ENCODE assay signal across 8 cellular contexts in the genomic region with DNA sequence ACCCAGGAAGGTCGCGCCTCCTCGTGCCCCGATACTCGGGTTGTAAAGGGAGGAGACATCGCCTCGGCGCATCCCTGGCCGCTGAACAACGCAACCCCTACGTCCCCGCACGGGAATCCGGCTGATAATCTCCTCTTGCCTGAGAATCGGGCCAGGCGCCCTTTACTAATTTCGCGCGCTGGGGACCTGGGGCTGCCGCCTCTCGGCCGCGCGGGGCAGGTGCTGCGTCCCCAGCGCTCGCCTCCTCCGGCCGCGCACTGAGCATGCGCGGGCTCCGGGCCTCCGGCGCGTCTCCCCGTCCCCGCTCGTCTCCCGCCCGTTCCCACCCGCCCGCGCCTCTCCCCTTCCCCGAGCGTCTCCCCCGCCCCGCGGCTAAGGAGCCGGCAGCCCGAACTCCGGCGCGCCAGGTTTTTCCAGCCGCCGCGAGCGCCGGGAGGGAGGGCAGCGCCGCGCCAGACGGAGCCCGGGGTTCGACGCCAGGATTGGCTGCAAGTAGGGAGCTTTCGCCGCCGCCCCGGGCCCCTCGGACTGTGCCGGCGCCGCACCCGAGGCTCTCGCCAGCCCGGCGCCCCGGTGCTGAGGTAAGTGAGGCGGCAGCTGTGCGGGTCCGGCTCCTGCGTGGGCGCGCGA. TPM values are rescaled to one million over a fixed set of nuclear protein-coding genes. Genes with fewer than 3 reads are reported as not detected.
DNase-seq lines count a peak whose midpoint lies in the region; ATAC-seq and TF ChIP-seq lines count a peak whose summit lies in the region.

A gene (plus strand): TSS at position 469 of the 630 bp plus-strand sequence.

- H2AFZ ChIP-seq in parathyroid adenoma, result peak within 1 kb of the TSS; percentile 95

- peak in 1 of 9 donors; percentile 18 for TF ChIP-seq CTCF in heart right ventricle (IDR thresholded peaks at IDR 0.05)
- TF ChIP-seq CTCF in parathyroid adenoma (IDR thresholded peaks at IDR 0.05), result peak; percentile 40

- no peaks in the 10 kb centered on the region for H3K36me3 ChIP-seq in MG63
- H3K36me3 ChIP-seq in heart right ventricle, result no peaks in the 10 kb centered on the region
- H3K36me3 ChIP-seq in parathyroid adenoma (ENCODE audit: control insufficient read depth, insufficient read depth, low read length), result no peaks in the 10 kb centered on the region

- peak within 1 kb of the TSS; percentile 46 for H3K9ac ChIP-seq in parathyroid adenoma

- H3K4me2 ChIP-seq in parathyroid adenoma (ENCODE audit: low read length), result peak within 1 kb of the TSS; percentile 87

- H3K27ac ChIP-seq in heart right ventricle, result peak within 1 kb of the TSS in 1 of 10 donors; percentile 15
- peak within 1 kb of the TSS; percentile 60 for H3K27ac ChIP-seq in parathyroid adenoma

- no peaks in the 10 kb centered on the region for H3K79me2 ChIP-seq in parathyroid adenoma

- DNase-seq in Daoy (ENCODE audit: low read depth) (peak; percentile 2), MG63 (peak; percentile 11), T1000 (lab: John Stamatoyannopoulos, UW) (peak; percentile 82), heart right ventricle (peak; percentile 42 to 54)

- H3K9me3 ChIP-seq in MG63 (no peaks in the 10 kb centered on the region), heart right ventricle (no peaks in the 10 kb centered on the region), parathyroid adenoma (ENCODE audit: control insufficient read depth, low read length) (no peaks in the 10 kb centered on the region)

- WGBS in heart right ventricle, 2 donors, result 1% methylated on average over 78 to 86 of the region's 86 CpGs

- intact Hi-C loops in heart right ventricle (cut with DNase I), result no loop called here

- H3K4me3 ChIP-seq in MG63, result no peak within 1 kb of the TSS
- H3K4me3 ChIP-seq in heart right ventricle, result peak within 1 kb of the TSS; percentile 18 to 60 (median 44)
- peak within 1 kb of the TSS; percentile 62 for H3K4me3 ChIP-seq in parathyroid adenoma (ENCODE audit: low read depth, low read length)

- H3K27me3 ChIP-seq in MG63 (peaks cover 10% of the 10 kb centered on the region), heart right ventricle (peaks cover 16 to 88% (median 68%) of the 10 kb centered on the region in 7 donors), parathyroid adenoma (ENCODE audit: control insufficient read depth, insufficient read depth, low read length) (no peaks in the 10 kb centered on the region)

- peaks cover 0 to 11% (median 0%) of the 10 kb centered on the region in 9 donors for H3K4me1 ChIP-seq in heart right ventricle
- peaks cover 2% of the 10 kb centered on the region for H3K4me1 ChIP-seq in parathyroid adenoma

- ATAC-seq in heart right ventricle (peak; percentile 58 to 90 (median 72)), GM21737 (IDR thresholded peaks at IDR 0.05; ENCODE audit: unreplicated experiment) (no peak), GM18517 (IDR thresholded peaks at IDR 0.05; ENCODE audit: unreplicated experiment) (no peak), HG02678 (IDR thresholded peaks at IDR 0.05; ENCODE audit: unreplicated experiment) (no peak)

RNA-seq across cellular contexts. Expression of the gene that starts here (rescaled TPM):
- 0.06 and 0.42 TPM in 2 replicates for total RNA-seq in Daoy (2014; rRNA removed; shearing (Covaris generic))
- total RNA-seq in MG63 (2014; rRNA removed; shearing (Covaris generic); ENCODE audit: low replicate concordance), result not detected in 2 replicates
- total RNA-seq in heart right ventricle, result 1 to 10 TPM; 1.4 to 4.7 (median 2.8) TPM
- 1 to 10 TPM in 1 of 2 donors, under 1 TPM in 1; 0.48 to 1.2 TPM for polyA plus RNA-seq in heart right ventricle

Comparison
In these comparisons a context has a peak if more than half of its experiments do, and no peak if none do; other contexts are left out.
1. Peak in DNase-seq in Daoy; RNA of the gene not detected or under 1 TPM.
2. Peak in DNase-seq in MG63; RNA of the gene not detected or under 1 TPM.
3. DNase-seq: peak in every context shown above with its lines; median percentile 82 in T1000; 48 in heart right ventricle; 11 in MG63; 2 in Daoy.
4. ATAC-seq: peak in heart right ventricle (8 of 8); none in GM21737 (single experiment), GM18517 (single experiment) and HG02678 (single experiment).